In genomic region chr13:63435668-63436275, GRCh38 we compare ENCODE assay signal across 14 cellular contexts.
A peak's percentile ranks its signal among the peaks of the same experiment; 100 is the strongest.
DNase-seq lines count a peak whose midpoint lies in the region; ATAC-seq and TF ChIP-seq lines count a peak whose summit lies in the region.
"Had no signal": no experiment of that assay in that cellular context is flagged by ENCODE, and none has a peak within 500 bp of the region (broad histone marks: within the 10 kb centered on the region; RNA-seq: fewer than 3 reads in every experiment).

No MANE protein-coding gene starts in this region.

- H3K4me1 Mint-ChIP-seq in stimulated activated naive B cell treated with anti-CD40 and anti-IgM and Interleukin-4, amounts not matched to agents 10 μg/mL and 1 μg/mL and 100 μg/mL, for 72 hours: no peaks in the 10 kb centered on the region

- H2AK5ac ChIP-seq in mesendoderm (ENCODE audit: low read length): no peak overlapping the region

- no peak overlapping the region for H4K8ac ChIP-seq in mesendoderm (ENCODE audit: low read depth, low read length)

- H3K4ac ChIP-seq in mesendoderm (ENCODE audit: low read depth, low read length): no peak overlapping the region

- H3K27me3 Mint-ChIP-seq in stimulated activated naive B cell treated with anti-CD40 and anti-IgM and Interleukin-4, amounts not matched to agents 10 μg/mL and 1 μg/mL and 100 μg/mL, for 72 hours: no peaks in the 10 kb centered on the region

- H3K4me2 ChIP-seq in mesendoderm (ENCODE audit: low read length): no peak overlapping the region

- H3K27ac Mint-ChIP-seq in stimulated activated naive B cell treated with anti-CD40 and anti-IgM and Interleukin-4, amounts not matched to agents 10 μg/mL and 1 μg/mL and 100 μg/mL, for 72 hours: no peak overlapping the region

- no peaks in the 10 kb centered on the region for H3K36me3 Mint-ChIP-seq in stimulated activated naive B cell treated with anti-CD40 and anti-IgM and Interleukin-4, amounts not matched to agents 10 μg/mL and 1 μg/mL and 100 μg/mL, for 72 hours

- no peaks in the 10 kb centered on the region for H3K79me2 ChIP-seq in mesendoderm (ENCODE audit: control insufficient read depth, insufficient read depth, low read length)

- no peak overlapping the region for H2BK15ac ChIP-seq in mesendoderm (replicated peaks; ENCODE audit: low read depth)

- no peak overlapping the region for H3K4me3 Mint-ChIP-seq in stimulated activated naive B cell treated with anti-CD40 and anti-IgM and Interleukin-4, amounts not matched to agents 10 μg/mL and 1 μg/mL and 100 μg/mL, for 72 hours

- no peaks in the 10 kb centered on the region for H3K27me3 ChIP-seq in mesendoderm (ENCODE audit: insufficient read depth, low read length, poor library complexity)

- H3K4me1 ChIP-seq in mesendoderm (ENCODE audit: control insufficient read depth, low read depth, low read length): peaks cover 2% of the 10 kb centered on the region
- H3K4me1 ChIP-seq: prostate gland had no signal

- H3K23ac ChIP-seq in mesendoderm (ENCODE audit: low read length): no peak overlapping the region

- no CpG with 5 or more reads among the region's 2 CpGs for WGBS in mesendoderm (ENCODE audit: extremely low coverage, insufficient coverage, low lambda C conversion rate)

- H3K18ac ChIP-seq in mesendoderm (ENCODE audit: low read length): peak overlapping the region; percentile 70

- no peak for ATAC-seq in stimulated activated naive B cell treated with anti-CD40 and anti-IgM and Interleukin-4, amounts not matched to agents 10 μg/mL and 1 μg/mL and 100 μg/mL, for 72 hours (replicated peaks)
- no peak for ATAC-seq in GM19351 (IDR thresholded peaks at IDR 0.05; ENCODE audit: unreplicated experiment)

- peak; percentile 99 for DNase-seq in AG09309 (ENCODE audit: low read depth)
- peak; percentile 85 for DNase-seq in M059J (ENCODE audit: low read depth)
- peak; percentile 51 for DNase-seq in brain pericyte (ENCODE audit: low read depth, low spot score)
- DNase-seq in mesendoderm: peak; percentile 6
- DNase-seq in stimulated activated naive B cell treated with anti-CD40 and anti-IgM and Interleukin-4, amounts not matched to agents 10 μg/mL and 1 μg/mL and 100 μg/mL, for 72 hours: no peak
- DNase-seq in mucosa of gallbladder (ENCODE audit: low spot score): no peak
- DNase-seq in NCI-H1105 treated with DMSO at 0.1 percent for 48 hours (lab: John Stamatoyannopoulos, UW): no peak
- DNase-seq: activated CD4-positive, alpha-beta T cell treated with anti-CD3 and anti-CD28 coated beads for 4 hours; activated naive CD4-positive, alpha-beta T cell; effector memory CD4-positive, alpha-beta T cell; NCI-H146 had no signal

- H2BK120ac ChIP-seq in mesendoderm (ENCODE audit: low read depth, low read length): no peak overlapping the region

- no peak overlapping the region for H3K9ac ChIP-seq in mesendoderm (ENCODE audit: low read length)

- H3K79me1 ChIP-seq in mesendoderm (ENCODE audit: low read length): no peaks in the 10 kb centered on the region

- H3K56ac ChIP-seq in mesendoderm (ENCODE audit: low read length): no peak overlapping the region

- no peak for TF ChIP-seq CTCF in AG09309 (IDR thresholded peaks at IDR 0.05; ENCODE audit: control insufficient read depth, insufficient read depth, low read depth, low read length, missing control alignments)

- no peak overlapping the region for H3K4me3 ChIP-seq in AG09309 (ENCODE audit: control insufficient read depth, low read depth, low read length)
- H3K4me3 ChIP-seq in mesendoderm (ENCODE audit: low read length): no peak overlapping the region
- H3K4me3 ChIP-seq: prostate gland had no signal

- no peak overlapping the region for H3K27ac ChIP-seq in mesendoderm (ENCODE audit: low read depth, low read length)
- H3K27ac ChIP-seq: C4-2B, prostate gland had no signal

- H4K5ac ChIP-seq in mesendoderm (ENCODE audit: low read length): no peak overlapping the region

- peaks cover 2 to 4% of the 10 kb centered on the region in 2 donors for H3K9me3 Mint-ChIP-seq in stimulated activated naive B cell treated with anti-CD40 and anti-IgM and Interleukin-4, amounts not matched to agents 10 μg/mL and 1 μg/mL and 100 μg/mL, for 72 hours

- H2BK5ac ChIP-seq in mesendoderm (ENCODE audit: low read length): no peak overlapping the region

- no peaks in the 10 kb centered on the region for H3K36me3 ChIP-seq in mesendoderm (ENCODE audit: control insufficient read depth, insufficient read depth, low read length)
- H3K36me3 ChIP-seq: prostate gland had no signal

Comparison
In these comparisons a context has a peak if more than half of its experiments do, and no peak if none do; other contexts are left out.
1. DNase-seq: peak in AG09309 (single experiment), M059J (single experiment), brain pericyte (single experiment) and mesendoderm (single experiment); none in stimulated activated naive B cell treated with anti-CD40 and anti-IgM and Interleukin-4, amounts not matched to agents 10 μg/mL and 1 μg/mL and 100 μg/mL, for 72 hours (single experiment), mucosa of gallbladder (single experiment) and NCI-H1105 treated with DMSO at 0.1 percent for 48 hours (single experiment).